Comparison of ENCODE assay signal across 1 cellular context in genomic region chr2:218398437-218399390, GRCh38.
TF ChIP-seq lines count a peak whose summit lies in the region.

No MANE protein-coding gene starts in this region.

TF ChIP-seq in HepG2, 621 proteins besides CTCF, POLR2A, EP300 and RAD21 (continued from another document and continues in another):
- TF ChIP-seq ZNF180 (CRISPR knock-in tag; IDR thresholded peaks at IDR 0.05; ENCODE audit: borderline replicate concordance, low read depth) (no peak), ZNF414 (CRISPR knock-in tag; IDR thresholded peaks at IDR 0.05) (peak; percentile 68; the same call in 1 of the 2 replicates), ZNF382 (CRISPR knock-in tag; IDR thresholded peaks at IDR 0.05; ENCODE audit: borderline replicate concordance) (no peak; the same call in 1 of the 2 replicates), ZNF224 (CRISPR knock-in tag; IDR thresholded peaks at IDR 0.05) (no peak), FOXK1 (CRISPR knock-in tag; IDR thresholded peaks at IDR 0.05; ENCODE audit: borderline replicate concordance, low read depth) (no peak), ZNF331 (CRISPR knock-in tag; IDR thresholded peaks at IDR 0.05) (no peak), SMARCC2 (IDR thresholded peaks at IDR 0.05) (no peak), ZNF329 (CRISPR knock-in tag; IDR thresholded peaks at IDR 0.05; ENCODE audit: low read depth) (no peak), NBN (conservative IDR thresholded peaks at IDR 0.05) (no peak), ZIK1 (CRISPR knock-in tag; IDR thresholded peaks at IDR 0.05; ENCODE audit: borderline replicate concordance, low read depth) (0 out of 2 replicates have a peak, but pooled peaks have one; percentile 27), ZNF530 (CRISPR knock-in tag; IDR thresholded peaks at IDR 0.05; ENCODE audit: low read depth) (0 out of 2 replicates have a peak, but pooled peaks have one; percentile 21), BHLHE40 (IDR thresholded peaks at IDR 0.05; ENCODE audit: low read length) (no peak), ZNF781 (CRISPR knock-in tag; IDR thresholded peaks at IDR 0.05; ENCODE audit: borderline replicate concordance, not compliant biosample characterization) (peak; percentile 93), IRX3 (CRISPR knock-in tag; IDR thresholded peaks at IDR 0.05; ENCODE audit: borderline replicate concordance, low read depth) (no peak), NFE2L2 (IDR thresholded peaks at IDR 0.05; ENCODE audit: low read length) (no peak), HNRNPL (IDR thresholded peaks at IDR 0.05; ENCODE audit: low read depth, low read length) (peak; percentile 72; the same call in 1 of the 2 replicates), ZBTB40 (IDR thresholded peaks at IDR 0.05) (no peak), ZBTB40 (CRISPR knock-in tag; IDR thresholded peaks at IDR 0.05) (peak; percentile 58), ZNF337 (CRISPR knock-in tag; IDR thresholded peaks at IDR 0.05; ENCODE audit: borderline replicate concordance, low read depth) (no peak)
- TF ChIP-seq, protein P1, sequence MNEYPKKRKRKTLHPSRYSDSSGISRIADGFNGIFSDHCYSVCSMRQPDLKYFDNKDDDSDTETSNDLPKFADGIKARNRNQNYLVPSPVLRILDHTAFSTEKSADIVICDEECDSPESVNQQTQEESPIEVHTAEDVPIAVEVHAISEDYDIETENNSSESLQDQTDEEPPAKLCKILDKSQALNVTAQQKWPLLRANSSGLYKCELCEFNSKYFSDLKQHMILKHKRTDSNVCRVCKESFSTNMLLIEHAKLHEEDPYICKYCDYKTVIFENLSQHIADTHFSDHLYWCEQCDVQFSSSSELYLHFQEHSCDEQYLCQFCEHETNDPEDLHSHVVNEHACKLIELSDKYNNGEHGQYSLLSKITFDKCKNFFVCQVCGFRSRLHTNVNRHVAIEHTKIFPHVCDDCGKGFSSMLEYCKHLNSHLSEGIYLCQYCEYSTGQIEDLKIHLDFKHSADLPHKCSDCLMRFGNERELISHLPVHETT (CRISPR knock-in tag; conservative IDR thresholded peaks at IDR 0.05) = peak; percentile 33; the same call in 1 of the 2 replicates
- TF ChIP-seq, protein P2, sequence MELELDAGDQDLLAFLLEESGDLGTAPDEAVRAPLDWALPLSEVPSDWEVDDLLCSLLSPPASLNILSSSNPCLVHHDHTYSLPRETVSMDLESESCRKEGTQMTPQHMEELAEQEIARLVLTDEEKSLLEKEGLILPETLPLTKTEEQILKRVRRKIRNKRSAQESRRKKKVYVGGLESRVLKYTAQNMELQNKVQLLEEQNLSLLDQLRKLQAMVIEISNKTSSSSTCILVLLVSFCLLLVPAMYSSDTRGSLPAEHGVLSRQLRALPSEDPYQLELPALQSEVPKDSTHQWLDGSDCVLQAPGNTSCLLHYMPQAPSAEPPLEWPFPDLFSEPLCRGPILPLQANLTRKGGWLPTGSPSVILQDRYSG (CRISPR knock-in tag; IDR thresholded peaks at IDR 0.05) = no peak
- TF ChIP-seq, protein P3, sequence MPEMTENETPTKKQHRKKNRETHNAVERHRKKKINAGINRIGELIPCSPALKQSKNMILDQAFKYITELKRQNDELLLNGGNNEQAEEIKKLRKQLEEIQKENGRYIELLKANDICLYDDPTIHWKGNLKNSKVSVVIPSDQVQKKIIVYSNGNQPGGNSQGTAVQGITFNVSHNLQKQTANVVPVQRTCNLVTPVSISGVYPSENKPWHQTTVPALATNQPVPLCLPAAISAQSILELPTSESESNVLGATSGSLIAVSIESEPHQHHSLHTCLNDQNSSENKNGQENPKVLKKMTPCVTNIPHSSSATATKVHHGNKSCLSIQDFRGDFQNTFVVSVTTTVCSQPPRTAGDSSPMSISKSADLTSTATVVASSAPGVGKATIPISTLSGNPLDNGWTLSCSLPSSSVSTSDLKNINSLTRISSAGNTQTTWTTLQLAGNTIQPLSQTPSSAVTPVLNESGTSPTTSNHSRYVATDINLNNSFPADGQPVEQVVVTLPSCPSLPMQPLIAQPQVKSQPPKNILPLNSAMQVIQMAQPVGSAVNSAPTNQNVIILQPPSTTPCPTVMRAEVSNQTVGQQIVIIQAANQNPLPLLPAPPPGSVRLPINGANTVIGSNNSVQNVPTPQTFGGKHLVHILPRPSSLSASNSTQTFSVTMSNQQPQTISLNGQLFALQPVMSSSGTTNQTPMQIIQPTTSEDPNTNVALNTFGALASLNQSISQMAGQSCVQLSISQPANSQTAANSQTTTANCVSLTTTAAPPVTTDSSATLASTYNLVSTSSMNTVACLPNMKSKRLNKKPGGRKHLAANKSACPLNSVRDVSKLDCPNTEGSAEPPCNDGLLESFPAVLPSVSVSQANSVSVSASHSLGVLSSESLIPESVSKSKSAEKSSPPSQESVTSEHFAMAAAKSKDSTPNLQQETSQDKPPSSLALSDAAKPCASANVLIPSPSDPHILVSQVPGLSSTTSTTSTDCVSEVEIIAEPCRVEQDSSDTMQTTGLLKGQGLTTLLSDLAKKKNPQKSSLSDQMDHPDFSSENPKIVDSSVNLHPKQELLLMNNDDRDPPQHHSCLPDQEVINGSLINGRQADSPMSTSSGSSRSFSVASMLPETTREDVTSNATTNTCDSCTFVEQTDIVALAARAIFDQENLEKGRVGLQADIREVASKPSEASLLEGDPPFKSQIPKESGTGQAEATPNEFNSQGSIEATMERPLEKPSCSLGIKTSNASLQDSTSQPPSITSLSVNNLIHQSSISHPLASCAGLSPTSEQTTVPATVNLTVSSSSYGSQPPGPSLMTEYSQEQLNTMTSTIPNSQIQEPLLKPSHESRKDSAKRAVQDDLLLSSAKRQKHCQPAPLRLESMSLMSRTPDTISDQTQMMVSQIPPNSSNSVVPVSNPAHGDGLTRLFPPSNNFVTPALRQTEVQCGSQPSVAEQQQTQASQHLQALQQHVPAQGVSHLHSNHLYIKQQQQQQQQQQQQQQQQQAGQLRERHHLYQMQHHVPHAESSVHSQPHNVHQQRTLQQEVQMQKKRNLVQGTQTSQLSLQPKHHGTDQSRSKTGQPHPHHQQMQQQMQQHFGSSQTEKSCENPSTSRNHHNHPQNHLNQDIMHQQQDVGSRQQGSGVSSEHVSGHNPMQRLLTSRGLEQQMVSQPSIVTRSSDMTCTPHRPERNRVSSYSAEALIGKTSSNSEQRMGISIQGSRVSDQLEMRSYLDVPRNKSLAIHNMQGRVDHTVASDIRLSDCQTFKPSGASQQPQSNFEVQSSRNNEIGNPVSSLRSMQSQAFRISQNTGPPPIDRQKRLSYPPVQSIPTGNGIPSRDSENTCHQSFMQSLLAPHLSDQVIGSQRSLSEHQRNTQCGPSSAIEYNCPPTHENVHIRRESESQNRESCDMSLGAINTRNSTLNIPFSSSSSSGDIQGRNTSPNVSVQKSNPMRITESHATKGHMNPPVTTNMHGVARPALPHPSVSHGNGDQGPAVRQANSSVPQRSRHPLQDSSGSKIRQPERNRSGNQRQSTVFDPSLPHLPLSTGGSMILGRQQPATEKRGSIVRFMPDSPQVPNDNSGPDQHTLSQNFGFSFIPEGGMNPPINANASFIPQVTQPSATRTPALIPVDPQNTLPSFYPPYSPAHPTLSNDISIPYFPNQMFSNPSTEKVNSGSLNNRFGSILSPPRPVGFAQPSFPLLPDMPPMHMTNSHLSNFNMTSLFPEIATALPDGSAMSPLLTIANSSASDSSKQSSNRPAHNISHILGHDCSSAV (CRISPR knock-in tag; IDR thresholded peaks at IDR 0.05; ENCODE audit: borderline replicate concordance) = peak; percentile 34; the same call in 1 of the 2 replicates
- TF ChIP-seq, protein P4, sequence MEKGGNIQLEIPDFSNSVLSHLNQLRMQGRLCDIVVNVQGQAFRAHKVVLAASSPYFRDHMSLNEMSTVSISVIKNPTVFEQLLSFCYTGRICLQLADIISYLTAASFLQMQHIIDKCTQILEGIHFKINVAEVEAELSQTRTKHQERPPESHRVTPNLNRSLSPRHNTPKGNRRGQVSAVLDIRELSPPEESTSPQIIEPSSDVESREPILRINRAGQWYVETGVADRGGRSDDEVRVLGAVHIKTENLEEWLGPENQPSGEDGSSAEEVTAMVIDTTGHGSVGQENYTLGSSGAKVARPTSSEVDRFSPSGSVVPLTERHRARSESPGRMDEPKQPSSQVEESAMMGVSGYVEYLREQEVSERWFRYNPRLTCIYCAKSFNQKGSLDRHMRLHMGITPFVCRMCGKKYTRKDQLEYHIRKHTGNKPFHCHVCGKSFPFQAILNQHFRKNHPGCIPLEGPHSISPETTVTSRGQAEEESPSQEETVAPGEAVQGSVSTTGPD (CRISPR knock-in tag; IDR thresholded peaks at IDR 0.05) = no peak
- TF ChIP-seq, protein P5, sequence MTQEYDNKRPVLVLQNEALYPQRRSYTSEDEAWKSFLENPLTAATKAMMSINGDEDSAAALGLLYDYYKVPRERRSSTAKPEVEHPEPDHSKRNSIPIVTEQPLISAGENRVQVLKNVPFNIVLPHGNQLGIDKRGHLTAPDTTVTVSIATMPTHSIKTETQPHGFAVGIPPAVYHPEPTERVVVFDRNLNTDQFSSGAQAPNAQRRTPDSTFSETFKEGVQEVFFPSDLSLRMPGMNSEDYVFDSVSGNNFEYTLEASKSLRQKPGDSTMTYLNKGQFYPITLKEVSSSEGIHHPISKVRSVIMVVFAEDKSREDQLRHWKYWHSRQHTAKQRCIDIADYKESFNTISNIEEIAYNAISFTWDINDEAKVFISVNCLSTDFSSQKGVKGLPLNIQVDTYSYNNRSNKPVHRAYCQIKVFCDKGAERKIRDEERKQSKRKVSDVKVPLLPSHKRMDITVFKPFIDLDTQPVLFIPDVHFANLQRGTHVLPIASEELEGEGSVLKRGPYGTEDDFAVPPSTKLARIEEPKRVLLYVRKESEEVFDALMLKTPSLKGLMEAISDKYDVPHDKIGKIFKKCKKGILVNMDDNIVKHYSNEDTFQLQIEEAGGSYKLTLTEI (CRISPR knock-in tag; conservative IDR thresholded peaks at IDR 0.05) = no peak
- TF ChIP-seq, protein P6, sequence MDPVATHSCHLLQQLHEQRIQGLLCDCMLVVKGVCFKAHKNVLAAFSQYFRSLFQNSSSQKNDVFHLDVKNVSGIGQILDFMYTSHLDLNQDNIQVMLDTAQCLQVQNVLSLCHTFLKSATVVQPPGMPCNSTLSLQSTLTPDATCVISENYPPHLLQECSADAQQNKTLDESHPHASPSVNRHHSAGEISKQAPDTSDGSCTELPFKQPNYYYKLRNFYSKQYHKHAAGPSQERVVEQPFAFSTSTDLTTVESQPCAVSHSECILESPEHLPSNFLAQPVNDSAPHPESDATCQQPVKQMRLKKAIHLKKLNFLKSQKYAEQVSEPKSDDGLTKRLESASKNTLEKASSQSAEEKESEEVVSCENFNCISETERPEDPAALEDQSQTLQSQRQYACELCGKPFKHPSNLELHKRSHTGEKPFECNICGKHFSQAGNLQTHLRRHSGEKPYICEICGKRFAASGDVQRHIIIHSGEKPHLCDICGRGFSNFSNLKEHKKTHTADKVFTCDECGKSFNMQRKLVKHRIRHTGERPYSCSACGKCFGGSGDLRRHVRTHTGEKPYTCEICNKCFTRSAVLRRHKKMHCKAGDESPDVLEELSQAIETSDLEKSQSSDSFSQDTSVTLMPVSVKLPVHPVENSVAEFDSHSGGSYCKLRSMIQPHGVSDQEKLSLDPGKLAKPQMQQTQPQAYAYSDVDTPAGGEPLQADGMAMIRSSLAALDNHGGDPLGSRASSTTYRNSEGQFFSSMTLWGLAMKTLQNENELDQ (CRISPR knock-in tag; IDR thresholded peaks at IDR 0.05; ENCODE audit: borderline replicate concordance) = no peak
